Comparison of ENCODE assay signal across 22 cellular contexts in genomic region chr9:115073456-115073855, GRCh38. TPM values are rescaled to one million over a fixed set of nuclear protein-coding genes. Genes with fewer than 3 reads are reported as not detected.
"Had no signal": no experiment of that assay in that cellular context is flagged by ENCODE, and none has a peak within 500 bp of the region (broad histone marks: within the 10 kb centered on the region; RNA-seq: fewer than 3 reads in every experiment).

No MANE protein-coding gene starts in this region.

- FAIRE-seq: HepG2 had no signal

- DNase-seq: IMR-90; Karpas-422; KG1; MM.1S; NCI-H1092 treated with DMSO at 0.1 percent for 48 hours; NCI-H1436; NCI-H187; NCI-H2029; NCI-H2081 treated with DMSO at 0.1 percent for 48 hours; NCI-H226; NCI-H446; NCI-H510A; NCI-H524 treated with DMSO at 0.1 percent for 48 hours; NCI-H69; NCI-H774; NK-92 treated with Interleukin-12 subunit alpha and Interleukin-12 subunit beta, amount 100 ng/mL, for 24 hours; PC-9; Peyer's patch; SHP77; SK-N-SH; SW 1271 had no signal

- H2AFZ ChIP-seq: PC-9 had no signal

- ATAC-seq: HepG2 had no signal

- H3K4me2 ChIP-seq: PC-9, SK-N-SH had no signal

- H3K4me3 ChIP-seq: PC-9, Peyer's patch had no signal

- H3K4me1 ChIP-seq: Peyer's patch had no signal

- H3K27ac ChIP-seq: PC-9, Peyer's patch had no signal

- H3K27me3 ChIP-seq: Peyer's patch had no signal

- H3K9me3 ChIP-seq: Peyer's patch, SK-N-SH had no signal

- H3K9ac ChIP-seq: SK-N-SH had no signal

RNA-seq across cellular contexts. Expression of gene TNC, which starts 44.5 kb away (rescaled TPM):
- polyA plus RNA-seq: HepG2 had no signal
